ENCODE assay signal across 15 cellular contexts in the genomic region with DNA sequence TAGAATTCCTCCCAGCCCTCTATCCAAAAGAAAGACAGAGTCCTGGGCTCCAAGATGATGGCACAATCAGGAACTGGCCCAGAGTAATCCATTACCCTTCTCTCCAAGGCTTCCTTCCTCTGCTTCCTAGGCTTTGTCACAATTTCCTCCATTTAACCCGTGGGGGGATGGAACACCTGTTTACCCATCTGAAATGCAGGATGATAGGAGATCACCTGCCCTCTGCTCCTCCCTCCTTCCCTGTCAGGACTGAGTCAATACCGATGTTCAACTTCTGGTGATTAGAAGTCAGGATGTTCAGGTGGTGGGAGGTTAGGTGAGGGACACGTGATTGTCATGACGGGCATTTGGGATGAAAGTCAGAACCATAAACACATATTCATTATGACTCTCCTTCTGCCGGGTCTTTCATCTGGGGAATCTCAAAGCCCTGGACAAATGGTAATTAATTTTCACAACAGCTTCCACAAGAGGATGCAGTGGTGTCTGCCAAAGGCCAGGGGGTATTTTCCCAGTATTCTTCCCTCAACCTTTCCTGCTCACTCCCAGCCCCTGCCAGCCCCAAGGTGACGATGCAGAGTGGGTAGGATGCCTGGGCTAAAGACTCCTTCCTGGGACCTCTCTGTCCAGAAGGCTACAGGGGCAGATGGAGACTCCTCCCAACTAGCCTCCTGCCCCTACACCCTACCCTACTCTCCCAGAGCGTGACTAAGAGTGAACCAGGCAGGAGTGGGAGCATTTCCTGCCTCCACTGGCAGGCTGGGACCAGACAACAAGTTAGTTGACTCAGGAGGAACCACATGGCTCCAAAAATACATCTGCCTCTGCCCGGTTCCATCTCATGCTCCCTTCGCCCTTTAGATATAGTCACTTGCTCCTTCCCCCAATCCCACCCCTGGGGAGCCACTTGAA. TPM values are rescaled to one million over a fixed set of nuclear protein-coding genes. Genes with fewer than 3 reads are reported as not detected.
A peak's percentile ranks its signal among the peaks of the same experiment; 100 is the strongest.
DNase-seq lines count a peak whose midpoint lies in the region; ATAC-seq, FAIRE-seq and TF ChIP-seq lines count a peak whose summit lies in the region.
"Had no signal": no experiment of that assay in that cellular context is flagged by ENCODE, and none has a peak within 500 bp of the region (broad histone marks: within the 10 kb centered on the region; RNA-seq: fewer than 3 reads in every experiment).

No MANE protein-coding gene starts in this region.

- H3K36me3 ChIP-seq in ACC112 (ENCODE audit: insufficient read depth, low read length) (no peaks in the 10 kb centered on the region), thyroid gland (no peaks in the 10 kb centered on the region)
- H3K36me3 ChIP-seq: cardiac muscle cell, left ventricle myocardium inferior, ovary, thoracic aorta had no signal

- H3K4me1 ChIP-seq in ACC112 (ENCODE audit: control insufficient read depth, insufficient read depth, low read length, unreplicated experiment) (peaks cover 66% of the 10 kb centered on the region), thyroid gland (peaks cover 11 to 12% of the 10 kb centered on the region in 2 donors)

- no peak for FAIRE-seq in GM12892 (lab: Jason Lieb, UNC)

- ATAC-seq in left colon = no peak

- no peak overlapping the region for H3K4me3 ChIP-seq in ACC112 (ENCODE audit: low read depth, low read length)
- no peak overlapping the region for H3K4me3 ChIP-seq in fibroblast of pulmonary artery (replicated peaks; ENCODE audit: low read depth, low read length)
- H3K4me3 ChIP-seq in thyroid gland (replicated peaks in 1 of 3) = no peak overlapping the region
- H3K4me3 ChIP-seq: cardiac muscle cell, left ventricle myocardium inferior, ovary, thoracic aorta had no signal

- DNase-seq in GM03348 (ENCODE audit: low spot score) (peak; percentile 67), SW 1271 (lab: John Stamatoyannopoulos, UW) (peak; percentile 29 to 30), fibroblast of pulmonary artery (ENCODE audit: low read depth) (peak; percentile 68), thyroid gland (no peak), GM12892 (ENCODE audit: insufficient read length) (no peak), left colon (no peak), NCI-H1417 (lab: John Stamatoyannopoulos, UW) (no peak)
- DNase-seq: activated T-cell treated with anti-CD3 and anti-CD28 coated beads for 4 hours; foreskin melanocyte; left ventricle myocardium inferior; ovary; stimulated activated CD4-positive, alpha-beta T cell treated with anti-CD3 and anti-CD28 coated beads, Interleukin-4, amount 100 ng/mL, for 1 hour had no signal

- no peaks in the 10 kb centered on the region for H3K9me3 ChIP-seq in thyroid gland
- H3K9me3 ChIP-seq: left ventricle myocardium inferior, ovary, thoracic aorta had no signal

- TF ChIP-seq CTCF in fibroblast of pulmonary artery (IDR thresholded peaks at IDR 0.05; ENCODE audit: low read length, missing control alignments) = no peak
- no peak for TF ChIP-seq CTCF in thyroid gland (IDR thresholded peaks at IDR 0.05)

- H3K27ac ChIP-seq in ACC112 (ENCODE audit: low read depth, low read length) (peak overlapping the region; percentile 65), thyroid gland (no peak overlapping the region)
- H3K27ac ChIP-seq: cardiac muscle cell, left ventricle myocardium inferior, ovary, thoracic aorta had no signal

- intact Hi-C loops in thyroid gland (cut with DNase I) = no loop called here
- intact Hi-C loops in left colon (cut with DNase I, micrococcal nuclease) = no loop called here

- no peaks in the 10 kb centered on the region for H3K27me3 ChIP-seq in ACC112 (ENCODE audit: insufficient read depth, low read length)
- no peaks in the 10 kb centered on the region for H3K27me3 ChIP-seq in thyroid gland
- H3K27me3 ChIP-seq: cardiac muscle cell, ovary had no signal

- 63 to 81% methylated on average over 8 to 9 of the region's 9 CpGs for WGBS in thyroid gland, 2 donors

- no peaks in the 10 kb centered on the region for H3K79me2 ChIP-seq in ACC112 (ENCODE audit: control insufficient read depth, insufficient read depth, low read length, unreplicated experiment)

- TF ChIP-seq POLR2A in thyroid gland (IDR thresholded peaks at IDR 0.05) = no peak
- no peak for TF ChIP-seq POLR2A in GM12892 (IDR thresholded peaks at IDR 0.05; ENCODE audit: low read depth, low read length)

- peak overlapping the region; percentile 10 for H2AFZ ChIP-seq in ACC112 (ENCODE audit: low read length, unreplicated experiment)

RNA-seq across cellular contexts. Expression of gene DUSP5, which starts 27.9 kb away (rescaled TPM):
- total RNA-seq in thyroid gland (10 to 100 TPM in 1 of 4 donors, 1 to 10 TPM in 3; 2.1 to 14.2 (median 7.1) TPM), left colon (10 to 100 TPM in 1 of 2 donors, 1 to 10 TPM in 1; 7.1 to 52.2 TPM)
- polyA plus RNA-seq in GM12892 (2012; ENCODE audit: missing spikeins) = 59.6 TPM

RNA-seq across cellular contexts. Expression of gene SMC3, which starts 41.9 kb away (rescaled TPM):
- total RNA-seq in thyroid gland (10 to 100 TPM; 28.5 to 38.2 (median 30.8) TPM), left colon (10 to 100 TPM; 23.7 to 25.5 TPM)
- polyA plus RNA-seq in GM12892 (2012; ENCODE audit: missing spikeins) = 55.8 TPM

Comparison
In these comparisons a context has a peak if more than half of its experiments do, and no peak if none do; other contexts are left out.
1. DNase-seq: peak in GM03348 (single experiment), SW 1271 (2 of 2) and fibroblast of pulmonary artery (single experiment); none in thyroid gland (0 of 2), GM12892 (single experiment), left colon (0 of 2) and NCI-H1417 (0 of 3).